In genomic region chr12:131137009-131137835, GRCh38 we compare ENCODE assay signal across 17 cellular contexts.
DNase-seq lines count a peak whose midpoint lies in the region; ATAC-seq and TF ChIP-seq lines count a peak whose summit lies in the region.
"Had no signal": no experiment of that assay in that cellular context is flagged by ENCODE, and none has a peak within 500 bp of the region (broad histone marks: within the 10 kb centered on the region; RNA-seq: fewer than 3 reads in every experiment).

No MANE protein-coding gene starts in this region.

- no peaks in the 10 kb centered on the region for H3K9me3 Mint-ChIP-seq in progenitor cell of endocrine pancreas (ENCODE audit: low read depth)

- H3K4me3 Mint-ChIP-seq in T-helper 17 cell (no peak overlapping the region), progenitor cell of endocrine pancreas (ENCODE audit: low read depth) (no peak overlapping the region)
- H3K4me3 Mint-ChIP-seq: CD14-positive monocyte had no signal

- H3K4me1 Mint-ChIP-seq in T-helper 17 cell: peaks cover 2% of the 10 kb centered on the region
- H3K4me1 Mint-ChIP-seq in progenitor cell of endocrine pancreas (ENCODE audit: low read depth): no peaks in the 10 kb centered on the region

- H3K9me3 ChIP-seq in T-helper 17 cell (ENCODE audit: control insufficient read depth, low read length, poor library complexity, severe bottlenecking): no peaks in the 10 kb centered on the region
- H3K9me3 ChIP-seq: HAP-1, SK-N-SH had no signal

- H3K27ac Mint-ChIP-seq in T-helper 17 cell (peak overlapping the region; percentile 54), progenitor cell of endocrine pancreas (peak overlapping the region; percentile 52)

- H3K36me3 Mint-ChIP-seq in T-helper 17 cell (ENCODE audit: low read depth) (no peaks in the 10 kb centered on the region), progenitor cell of endocrine pancreas (ENCODE audit: insufficient read depth) (no peaks in the 10 kb centered on the region)

- TF ChIP-seq CTCF in progenitor cell of endocrine pancreas (IDR thresholded peaks at IDR 0.05; ENCODE audit: unreplicated experiment): no peak

- ATAC-seq in T-helper 17 cell (no peak), HG02763 (IDR thresholded peaks at IDR 0.05; ENCODE audit: unreplicated experiment) (no peak)

- H3K27me3 Mint-ChIP-seq in T-helper 17 cell (peaks cover 8% of the 10 kb centered on the region), progenitor cell of endocrine pancreas (peaks cover 22% of the 10 kb centered on the region)

- DNase-seq in NCI-H2196 (lab: John Stamatoyannopoulos, UW; ENCODE audit: unreplicated experiment) (peak; percentile 5), NCI-H2196 treated with DMSO at 0.1 percent for 48 hours (lab: John Stamatoyannopoulos, UW; ENCODE audit: unreplicated experiment) (no peak), T-helper 17 cell (no peak), islet precursor cell (peak; percentile 53), progenitor cell of endocrine pancreas (ENCODE audit: low spot score, unreplicated experiment) (no peak), epidermal melanocyte (ENCODE audit: insufficient read length, low spot score) (no peak), AG08395 (ENCODE audit: low spot score) (no peak)
- DNase-seq: 8988T, COR-L47, NCI-H2029 treated with DMSO at 0.1 percent for 48 hours, NCI-H2227 treated with DMSO at 0.1 percent for 48 hours, NCI-H524, SHP77 had no signal

Comparison
In these comparisons a context has a peak if more than half of its experiments do, and no peak if none do; other contexts are left out.
1. DNase-seq: peak in NCI-H2196 (single experiment) and islet precursor cell (single experiment); none in NCI-H2196 treated with DMSO at 0.1 percent for 48 hours (single experiment), T-helper 17 cell (0 of 3), progenitor cell of endocrine pancreas (single experiment), epidermal melanocyte (single experiment) and AG08395 (single experiment).